In genomic region chr4:6107114-6107791, GRCh38 we compare ENCODE assay signal across 16 cellular contexts.
"Had no signal": no experiment of that assay in that cellular context is flagged by ENCODE, and none has a peak within 500 bp of the region (broad histone marks: within the 10 kb centered on the region; RNA-seq: fewer than 3 reads in every experiment).

No MANE protein-coding gene starts in this region.

- ATAC-seq: activated CD8-positive, alpha-beta T cell treated with anti-CD3 and anti-CD28 coated beads for 36 hours; naive thymus-derived CD4-positive, alpha-beta T cell; pancreas had no signal

- H3K9me3 ChIP-seq: esophagus squamous epithelium, pancreas had no signal

- H3K36me3 Mint-ChIP-seq: activated naive CD8-positive, alpha-beta T cell treated with anti-CD3 and anti-CD28 coated beads for 36 hours had no signal

- H3K4me1 ChIP-seq: esophagus squamous epithelium, heart right ventricle, pancreas, tibial nerve had no signal

- DNase-seq: activated CD4-positive, alpha-beta T cell treated with anti-CD3 and anti-CD28 coated beads, Interleukin-2, amount 10 ng/mL, durations not matched to agents 24 days and 14 days; activated CD8-positive, alpha-beta T cell treated with anti-CD3 and anti-CD28 coated beads for 36 hours; activated naive CD8-positive, alpha-beta T cell treated with anti-CD3 and anti-CD28 coated beads for 36 hours; activated T-cell treated with anti-CD3 and anti-CD28 coated beads, Interleukin-2, amount 50 U/mL, for 48 hours; amniotic stem cell; effector CD8-positive, alpha-beta T cell; esophagus squamous epithelium; heart right ventricle; kidney glomerular epithelial cell; mesenchymal stem cell; naive thymus-derived CD4-positive, alpha-beta T cell; pancreas; stimulated activated CD8-positive, alpha-beta memory T cell treated with anti-CD3 and anti-CD28 coated beads, Interleukin-4, amount 100 ng/mL, for 48 hours; stimulated activated naive CD4-positive, alpha-beta T cell treated with Interleukin-2 at 50 U/mL for 16 hours; substantia nigra had no signal

- H3K27ac Mint-ChIP-seq: activated CD4-positive, alpha-beta T cell treated with anti-CD3 and anti-CD28 coated beads, Interleukin-2, amount 10 ng/mL, durations not matched to agents 24 days and 14 days; activated CD8-positive, alpha-beta T cell treated with anti-CD3 and anti-CD28 coated beads for 36 hours; activated naive CD8-positive, alpha-beta T cell treated with anti-CD3 and anti-CD28 coated beads for 36 hours had no signal

- H3K27me3 Mint-ChIP-seq: activated CD4-positive, alpha-beta T cell treated with anti-CD3 and anti-CD28 coated beads, Interleukin-2, amount 10 ng/mL, durations not matched to agents 24 days and 14 days had no signal

- H3K4me3 Mint-ChIP-seq: activated CD4-positive, alpha-beta T cell treated with anti-CD3 and anti-CD28 coated beads, Interleukin-2, amount 10 ng/mL, durations not matched to agents 24 days and 14 days; activated CD8-positive, alpha-beta T cell treated with anti-CD3 and anti-CD28 coated beads for 36 hours; activated naive CD8-positive, alpha-beta T cell treated with anti-CD3 and anti-CD28 coated beads for 36 hours; naive thymus-derived CD4-positive, alpha-beta T cell had no signal

- H3K27ac ChIP-seq: esophagus squamous epithelium, heart right ventricle, pancreas, tibial nerve had no signal

- H3K4me1 Mint-ChIP-seq: activated CD4-positive, alpha-beta T cell treated with anti-CD3 and anti-CD28 coated beads, Interleukin-2, amount 10 ng/mL, durations not matched to agents 24 days and 14 days; activated naive CD8-positive, alpha-beta T cell treated with anti-CD3 and anti-CD28 coated beads for 36 hours had no signal

- H3K27me3 ChIP-seq: pancreas, tibial nerve had no signal

- H3K36me3 ChIP-seq: esophagus squamous epithelium, heart right ventricle, pancreas, tibial nerve had no signal

- H3K4me3 ChIP-seq: esophagus squamous epithelium, heart right ventricle, pancreas, tibial nerve had no signal
